8 cellular contexts compared by ENCODE assay signal in the genomic region with DNA sequence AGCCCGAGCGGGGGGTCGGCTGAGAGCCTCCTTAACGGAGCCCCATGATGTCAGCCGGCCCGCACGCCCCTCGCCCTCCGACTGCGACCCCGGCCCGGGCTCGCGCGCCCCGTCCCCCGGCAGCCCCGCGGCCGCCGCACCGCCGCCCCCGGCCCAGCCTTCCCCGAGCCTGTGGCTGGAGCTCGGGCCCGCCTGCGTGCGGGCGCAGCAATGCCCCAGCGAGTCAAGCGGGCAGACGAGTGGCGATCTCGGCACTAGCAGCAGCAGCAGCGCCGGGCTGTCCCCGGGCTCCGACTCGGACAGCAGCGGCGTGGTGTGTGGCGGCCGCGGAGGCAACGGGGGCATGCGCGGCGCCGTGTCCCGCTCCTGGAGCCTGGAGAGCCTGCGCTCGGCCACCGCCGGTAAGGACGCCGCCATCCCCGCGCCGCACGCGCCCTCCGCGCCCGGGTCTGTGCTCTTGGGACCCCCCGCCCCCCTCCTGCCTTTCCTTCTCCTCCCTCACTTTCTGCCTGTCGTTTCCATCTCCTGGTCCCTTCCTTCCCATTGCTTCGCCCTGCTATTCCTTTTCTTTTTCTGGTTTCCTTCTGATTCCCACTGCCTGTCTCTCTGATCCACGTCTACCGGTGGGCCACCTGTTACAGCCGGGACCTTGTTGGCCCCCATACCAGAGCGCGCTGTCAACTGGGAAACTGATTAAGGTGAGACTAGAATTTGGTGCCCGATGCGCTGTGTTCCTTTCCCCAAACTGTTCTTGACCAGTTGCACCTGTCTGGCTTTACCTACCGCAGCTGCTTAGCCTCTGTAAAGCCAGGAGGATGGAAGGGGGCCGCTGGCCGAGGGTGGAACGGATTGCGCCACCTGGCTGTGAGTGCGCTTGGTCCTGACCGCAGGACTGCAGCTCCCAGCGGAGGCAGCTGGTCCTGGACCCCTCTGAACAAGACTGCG.
DNase-seq lines count a peak whose midpoint lies in the region; ATAC-seq and TF ChIP-seq lines count a peak whose summit lies in the region.

No MANE protein-coding gene starts in this region.

- peaks cover 18% of the 10 kb centered on the region for H3K27me3 ChIP-seq in CD8-positive, alpha-beta memory T cell (ENCODE audit: insufficient read depth, low read length, poor library complexity, severe bottlenecking)

- no peak overlapping the region for H3K27ac ChIP-seq in CD8-positive, alpha-beta memory T cell (ENCODE audit: low read depth, low read length)
- H3K27ac ChIP-seq in mesodermal cell (ENCODE audit: low read depth, low read length, severe bottlenecking) = no peak overlapping the region

- H3K4me3 Mint-ChIP-seq in CD8-positive, alpha-beta memory T cell = peak overlapping the region; percentile 31 to 81 (median 76)
- H3K4me3 Mint-ChIP-seq in brain = peak overlapping the region; percentile 85 to 93 (median 88)

- POLR2A ChIA-PET in CD8-positive, alpha-beta memory T cell (lab: Charles Lee) = no interaction called here

- H3K9me3 ChIP-seq in CD8-positive, alpha-beta memory T cell (ENCODE audit: low read length) = no peaks in the 10 kb centered on the region
- no peaks in the 10 kb centered on the region for H3K9me3 ChIP-seq in mesodermal cell (ENCODE audit: control insufficient read depth, low read length)

- no peak overlapping the region for H3K4me3 ChIP-seq in CD8-positive, alpha-beta memory T cell (ENCODE audit: low read length)
- peak overlapping the region; percentile 25 for H3K4me3 ChIP-seq in mesodermal cell (ENCODE audit: extremely low read depth, insufficient read depth, low read length, poor library complexity, severe bottlenecking)

- H3K27me3 Mint-ChIP-seq in CD8-positive, alpha-beta memory T cell = peaks cover 42 to 67% of the 10 kb centered on the region in 2 donors
- H3K27me3 Mint-ChIP-seq in brain = peaks cover 81% of the 10 kb centered on the region

- no peak for ATAC-seq in HG02852 (IDR thresholded peaks at IDR 0.05; ENCODE audit: unreplicated experiment)

- WGBS in mesodermal cell (ENCODE audit: insufficient coverage in 2 of 2), 2 experiments = 1 to 3% methylated on average over 29 to 45 of the region's 84 CpGs

- H3K4me1 Mint-ChIP-seq in CD8-positive, alpha-beta memory T cell = peaks cover 10 to 15% (median 12%) of the 10 kb centered on the region in 3 donors
- H3K4me1 Mint-ChIP-seq in brain = peaks cover 33% of the 10 kb centered on the region

- CTCF ChIA-PET in CD8-positive, alpha-beta memory T cell (lab: Charles Lee) = interaction anchor here (1.4 kb wide), 1 partner anchor 167 kb away, joined by 3 read pairs; no protein-coding TSS in a partner anchor

- no peaks in the 10 kb centered on the region for H3K36me3 ChIP-seq in CD8-positive, alpha-beta memory T cell (ENCODE audit: insufficient read depth, low read length)
- no peaks in the 10 kb centered on the region for H3K36me3 ChIP-seq in mesodermal cell (ENCODE audit: control insufficient read depth, insufficient read depth, low read length)

- no peaks in the 10 kb centered on the region for H3K9me3 Mint-ChIP-seq in CD8-positive, alpha-beta memory T cell
- H3K9me3 Mint-ChIP-seq in brain = peaks cover 0 to 4% (median 2%) of the 10 kb centered on the region in 5 experiments

- H3K27ac Mint-ChIP-seq in CD8-positive, alpha-beta memory T cell = peak overlapping the region in 1 of 8 donors; percentile 59
- H3K27ac Mint-ChIP-seq in brain = peak overlapping the region in 4 of 5 experiments; percentile 1 to 75 (median 33)

- DNase-seq in CD8-positive, alpha-beta memory T cell = no peak
- DNase-seq in HT1080 (ENCODE audit: low read depth) = peak; percentile 25
- DNase-seq in effector CD8-positive, alpha-beta T cell (lab: John Stamatoyannopoulos, UW) = no peak
- no peak for DNase-seq in GM19240 (ENCODE audit: insufficient read length, low spot score)
- DNase-seq in germinal center (ENCODE audit: low spot score) = no peak

- H3K36me3 Mint-ChIP-seq in CD8-positive, alpha-beta memory T cell = peaks cover 0 to 2% (median 0%) of the 10 kb centered on the region in 3 donors
- no peaks in the 10 kb centered on the region for H3K36me3 Mint-ChIP-seq in brain

- H3K4me1 ChIP-seq in CD8-positive, alpha-beta memory T cell (ENCODE audit: insufficient read depth, low read length) = no peaks in the 10 kb centered on the region
- peaks cover 20% of the 10 kb centered on the region for H3K4me1 ChIP-seq in mesodermal cell (ENCODE audit: control insufficient read depth, insufficient read depth, low read length, poor library complexity, severe bottlenecking)

- peak; percentile 34 to 62 for TF ChIP-seq CTCF in brain (conservative IDR thresholded peaks at IDR 0.05)
